Comparison of ENCODE assay signal across 9 cellular contexts in genomic region chr5:150209020-150209635, GRCh38. TPM values are rescaled to one million over a fixed set of nuclear protein-coding genes. Genes with fewer than 3 reads are reported as not detected.
DNase-seq lines count a peak whose midpoint lies in the region; ATAC-seq and TF ChIP-seq lines count a peak whose summit lies in the region.
"Had no signal": no experiment of that assay in that cellular context is flagged by ENCODE, and none has a peak within 500 bp of the region (broad histone marks: within the 10 kb centered on the region; RNA-seq: fewer than 3 reads in every experiment).

No MANE protein-coding gene starts in this region.

- H3K27me3 ChIP-seq in neural cell (ENCODE audit: insufficient read depth, low read depth, low read length): no peaks in the 10 kb centered on the region

- H3K27me3 Mint-ChIP-seq in progenitor cell of endocrine pancreas: peaks cover 16% of the 10 kb centered on the region

- no peak overlapping the region for H3K9ac ChIP-seq in neural cell (ENCODE audit: low read length)

- no peaks in the 10 kb centered on the region for H3K79me2 ChIP-seq in neural cell (replicated peaks; ENCODE audit: insufficient read depth, low read length)

- no peaks in the 10 kb centered on the region for H3K36me3 ChIP-seq in neural cell (ENCODE audit: insufficient read depth, low read length)

- no peak overlapping the region for H3K4me3 Mint-ChIP-seq in progenitor cell of endocrine pancreas (ENCODE audit: low read depth)

- no peak for TF ChIP-seq RAD21 in neural cell (conservative IDR thresholded peaks at IDR 0.05)

- H3K9me3 Mint-ChIP-seq in progenitor cell of endocrine pancreas (ENCODE audit: low read depth): no peaks in the 10 kb centered on the region

- no peak overlapping the region for H2AFZ ChIP-seq in neural cell (ENCODE audit: low read depth, low read length)

- H3K4me2 ChIP-seq in neural cell (ENCODE audit: low read length): no peak overlapping the region

- TF ChIP-seq EP300 in neural cell (conservative IDR thresholded peaks at IDR 0.05; ENCODE audit: poor library complexity, severe bottlenecking): no peak

- H3K4me1 Mint-ChIP-seq in progenitor cell of endocrine pancreas (ENCODE audit: low read depth): peaks cover 2% of the 10 kb centered on the region

- no peak for ATAC-seq in HG02759 (IDR thresholded peaks at IDR 0.05; ENCODE audit: unreplicated experiment)

- H3K36me3 Mint-ChIP-seq in progenitor cell of endocrine pancreas (ENCODE audit: insufficient read depth): no peaks in the 10 kb centered on the region

- H3F3A ChIP-seq in neural cell (ENCODE audit: insufficient read depth, low read length, poor library complexity, severe bottlenecking): no peaks in the 10 kb centered on the region

- H3K9me3 ChIP-seq in neural cell (ENCODE audit: low read length): no peaks in the 10 kb centered on the region

- TF ChIP-seq POLR2A in NB4 (IDR thresholded peaks at IDR 0.05; ENCODE audit: extremely low read depth, insufficient read length): no peak

- TF ChIP-seq CTCF in NB4 (IDR thresholded peaks at IDR 0.05; ENCODE audit: low read depth, low read length) (peak; percentile 12), cardiac fibroblast (IDR thresholded peaks at IDR 0.05; ENCODE audit: low read depth, low read length) (no peak), neural cell (IDR thresholded peaks at IDR 0.05; ENCODE audit: poor library complexity, severe bottlenecking) (no peak), progenitor cell of endocrine pancreas (IDR thresholded peaks at IDR 0.05; ENCODE audit: unreplicated experiment) (no peak)

- DNase-seq in DMS53 treated with DMSO at 0.1 percent for 48 hours (lab: John Stamatoyannopoulos, UW; ENCODE audit: unreplicated experiment) (peak; percentile 79), NB4 (ENCODE audit: low read depth) (peak; percentile 77), cardiac fibroblast (ENCODE audit: low read depth in 2 of 2) (peak; percentile 56 to 66), NCI-H446 (lab: John Stamatoyannopoulos, UW) (no peak), progenitor cell of endocrine pancreas (ENCODE audit: low spot score, unreplicated experiment) (no peak), DMS153 (lab: John Stamatoyannopoulos, UW) (no peak)
- DNase-seq: erythroblast had no signal

- H3K27ac ChIP-seq in neural cell (ENCODE audit: low read length): no peak overlapping the region

- H4K20me1 ChIP-seq in neural cell (ENCODE audit: insufficient read depth): no peaks in the 10 kb centered on the region

- no peak overlapping the region for H3K27ac Mint-ChIP-seq in progenitor cell of endocrine pancreas

- H3K9me2 ChIP-seq in neural cell (ENCODE audit: insufficient read depth, low read length): no peaks in the 10 kb centered on the region

- H3K4me3 ChIP-seq in NB4 (ENCODE audit: low read depth, low read length) (no peak overlapping the region), cardiac fibroblast (replicated peaks in 1 of 2; ENCODE audit: low read depth in 2 of 2, low read length in 2 of 2) (no peak overlapping the region), neural cell (ENCODE audit: low read length) (no peak overlapping the region)

TF ChIP-seq in neural cell, 6 proteins besides CTCF, POLR2A, EP300 and RAD21:
- TF ChIP-seq EZH2 (IDR thresholded peaks at IDR 0.05; ENCODE audit: borderline replicate concordance, insufficient read depth, low read length, poor library complexity, severe bottlenecking) (no peak), REST (IDR thresholded peaks at IDR 0.05; ENCODE audit: borderline replicate concordance) (peak; percentile 51)

RNA-seq across cellular contexts. Expression of gene SLC6A7, which starts 19.3 kb away (rescaled TPM):
- 1.5 and 4.6 TPM in 2 replicates for polyA plus RNA-seq in neural cell
- polyA minus RNA-seq in neural cell: 0.69 and 1.2 TPM in 2 replicates
- not detected in 2 replicates for total RNA-seq in progenitor cell of endocrine pancreas

RNA-seq across cellular contexts. Expression of gene CDX1, which starts 42.5 kb away (rescaled TPM):
- polyA plus RNA-seq in neural cell: not detected in 2 replicates
- not detected in 2 replicates for polyA minus RNA-seq in neural cell
- 0.31 and 0.43 TPM in 2 replicates for total RNA-seq in progenitor cell of endocrine pancreas

RNA-seq across cellular contexts. Expression of gene PDGFRB, which starts 53.5 kb away (rescaled TPM):
- polyA plus RNA-seq in neural cell: not detected in 2 replicates
- polyA minus RNA-seq in neural cell: 0.24 and 0.81 TPM in 2 replicates
- total RNA-seq in progenitor cell of endocrine pancreas: 1.2 and 2.3 TPM in 2 replicates

Comparison
In these comparisons a context has a peak if more than half of its experiments do, and no peak if none do; other contexts are left out.
1. DNase-seq: peak in DMS53 treated with DMSO at 0.1 percent for 48 hours (single experiment), NB4 (single experiment) and cardiac fibroblast (2 of 2); none in NCI-H446 (0 of 2), progenitor cell of endocrine pancreas (single experiment) and DMS153 (single experiment).